Comparison of ENCODE assay signal across 3 cellular contexts in the genomic region with DNA sequence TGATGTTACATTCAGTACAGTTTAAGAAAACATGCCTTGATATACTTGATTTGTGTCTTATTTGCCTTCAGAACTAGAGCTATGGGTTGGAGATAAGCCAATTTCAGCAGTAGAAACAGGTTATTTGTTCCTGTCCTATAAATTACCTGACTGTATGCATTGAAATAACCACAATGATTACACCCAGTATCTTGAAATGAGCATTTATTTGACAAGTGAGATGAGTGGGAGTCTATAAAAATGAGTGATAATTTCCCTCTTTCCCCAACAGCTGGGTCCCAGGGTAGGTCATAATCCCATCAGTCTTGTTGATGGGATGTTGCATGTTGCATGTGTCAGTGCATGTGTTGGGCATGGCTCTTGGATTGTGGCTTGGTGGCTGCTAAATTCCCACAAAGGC.
A peak's percentile ranks its signal among the peaks of the same experiment; 100 is the strongest.
TF ChIP-seq lines count a peak whose summit lies in the region.

No MANE protein-coding gene starts in this region.

TF ChIP-seq in liver, 16 proteins besides CTCF, POLR2A, EP300 and RAD21:
- TF ChIP-seq FOXA1 (IDR thresholded peaks at IDR 0.05) = no peak
- TF ChIP-seq FOXA2 (IDR thresholded peaks at IDR 0.05) = no peak
- no peak for TF ChIP-seq HNF4A (conservative IDR thresholded peaks at IDR 0.05)

TF ChIP-seq in HepG2, 621 proteins besides CTCF, POLR2A, EP300 and RAD21:
- TF ChIP-seq MTA3 (CRISPR knock-in tag; IDR thresholded peaks at IDR 0.05) (no peak), AHR (CRISPR knock-in tag; IDR thresholded peaks at IDR 0.05) (no peak), FOXK2 (IDR thresholded peaks at IDR 0.05) (no peak), ZNF83 (CRISPR knock-in tag; IDR thresholded peaks at IDR 0.05; ENCODE audit: borderline replicate concordance) (no peak), ZNF629 (CRISPR knock-in tag; conservative IDR thresholded peaks at IDR 0.05) (no peak), MTF1 (CRISPR knock-in tag; IDR thresholded peaks at IDR 0.05) (no peak), ZFP41 (CRISPR knock-in tag; IDR thresholded peaks at IDR 0.05; ENCODE audit: borderline replicate concordance) (no peak), ZNF672 (CRISPR knock-in tag; IDR thresholded peaks at IDR 0.05) (no peak), SRSF1 (optimal IDR thresholded peaks at IDR 0.05; ENCODE audit: low read depth, low read length) (no peak), ZNF121 (CRISPR knock-in tag; IDR thresholded peaks at IDR 0.05) (no peak), ZNF510 (CRISPR knock-in tag; IDR thresholded peaks at IDR 0.05; ENCODE audit: low read depth) (no peak), FLYWCH1 (CRISPR knock-in tag; IDR thresholded peaks at IDR 0.05) (no peak), GATAD1 (CRISPR knock-in tag; IDR thresholded peaks at IDR 0.05) (no peak)
- TF ChIP-seq, protein P1, sequence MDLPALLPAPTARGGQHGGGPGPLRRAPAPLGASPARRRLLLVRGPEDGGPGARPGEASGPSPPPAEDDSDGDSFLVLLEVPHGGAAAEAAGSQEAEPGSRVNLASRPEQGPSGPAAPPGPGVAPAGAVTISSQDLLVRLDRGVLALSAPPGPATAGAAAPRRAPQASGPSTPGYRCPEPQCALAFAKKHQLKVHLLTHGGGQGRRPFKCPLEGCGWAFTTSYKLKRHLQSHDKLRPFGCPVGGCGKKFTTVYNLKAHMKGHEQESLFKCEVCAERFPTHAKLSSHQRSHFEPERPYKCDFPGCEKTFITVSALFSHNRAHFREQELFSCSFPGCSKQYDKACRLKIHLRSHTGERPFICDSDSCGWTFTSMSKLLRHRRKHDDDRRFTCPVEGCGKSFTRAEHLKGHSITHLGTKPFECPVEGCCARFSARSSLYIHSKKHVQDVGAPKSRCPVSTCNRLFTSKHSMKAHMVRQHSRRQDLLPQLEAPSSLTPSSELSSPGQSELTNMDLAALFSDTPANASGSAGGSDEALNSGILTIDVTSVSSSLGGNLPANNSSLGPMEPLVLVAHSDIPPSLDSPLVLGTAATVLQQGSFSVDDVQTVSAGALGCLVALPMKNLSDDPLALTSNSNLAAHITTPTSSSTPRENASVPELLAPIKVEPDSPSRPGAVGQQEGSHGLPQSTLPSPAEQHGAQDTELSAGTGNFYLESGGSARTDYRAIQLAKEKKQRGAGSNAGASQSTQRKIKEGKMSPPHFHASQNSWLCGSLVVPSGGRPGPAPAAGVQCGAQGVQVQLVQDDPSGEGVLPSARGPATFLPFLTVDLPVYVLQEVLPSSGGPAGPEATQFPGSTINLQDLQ (CRISPR knock-in tag; IDR thresholded peaks at IDR 0.05) = no peak
- TF ChIP-seq, protein P2, sequence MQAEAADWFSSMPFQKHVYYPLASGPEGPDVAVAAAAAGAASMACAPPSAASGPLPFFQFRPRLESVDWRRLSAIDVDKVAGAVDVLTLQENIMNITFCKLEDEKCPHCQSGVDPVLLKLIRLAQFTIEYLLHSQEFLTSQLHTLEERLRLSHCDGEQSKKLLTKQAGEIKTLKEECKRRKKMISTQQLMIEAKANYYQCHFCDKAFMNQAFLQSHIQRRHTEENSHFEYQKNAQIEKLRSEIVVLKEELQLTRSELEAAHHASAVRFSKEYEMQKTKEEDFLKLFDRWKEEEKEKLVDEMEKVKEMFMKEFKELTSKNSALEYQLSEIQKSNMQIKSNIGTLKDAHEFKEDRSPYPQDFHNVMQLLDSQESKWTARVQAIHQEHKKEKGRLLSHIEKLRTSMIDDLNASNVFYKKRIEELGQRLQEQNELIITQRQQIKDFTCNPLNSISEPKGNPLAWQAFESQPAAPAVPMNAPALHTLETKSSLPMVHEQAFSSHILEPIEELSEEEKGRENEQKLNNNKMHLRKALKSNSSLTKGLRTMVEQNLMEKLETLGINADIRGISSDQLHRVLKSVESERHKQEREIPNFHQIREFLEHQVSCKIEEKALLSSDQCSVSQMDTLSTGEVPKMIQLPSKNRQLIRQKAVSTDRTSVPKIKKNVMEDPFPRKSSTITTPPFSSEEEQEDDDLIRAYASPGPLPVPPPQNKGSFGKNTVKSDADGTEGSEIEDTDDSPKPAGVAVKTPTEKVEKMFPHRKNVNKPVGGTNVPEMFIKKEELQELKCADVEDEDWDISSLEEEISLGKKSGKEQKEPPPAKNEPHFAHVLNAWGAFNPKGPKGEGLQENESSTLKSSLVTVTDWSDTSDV (CRISPR knock-in tag; IDR thresholded peaks at IDR 0.05) = no peak
- TF ChIP-seq, protein P3, sequence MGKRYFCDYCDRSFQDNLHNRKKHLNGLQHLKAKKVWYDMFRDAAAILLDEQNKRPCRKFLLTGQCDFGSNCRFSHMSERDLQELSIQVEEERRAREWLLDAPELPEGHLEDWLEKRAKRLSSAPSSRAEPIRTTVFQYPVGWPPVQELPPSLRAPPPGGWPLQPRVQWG (CRISPR knock-in tag; IDR thresholded peaks at IDR 0.05; ENCODE audit: borderline replicate concordance, low read depth) = no peak
- TF ChIP-seq, protein P4, sequence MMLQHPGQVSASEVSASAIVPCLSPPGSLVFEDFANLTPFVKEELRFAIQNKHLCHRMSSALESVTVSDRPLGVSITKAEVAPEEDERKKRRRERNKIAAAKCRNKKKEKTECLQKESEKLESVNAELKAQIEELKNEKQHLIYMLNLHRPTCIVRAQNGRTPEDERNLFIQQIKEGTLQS (CRISPR knock-in tag; IDR thresholded peaks at IDR 0.05) = no peak
- TF ChIP-seq, protein P5, sequence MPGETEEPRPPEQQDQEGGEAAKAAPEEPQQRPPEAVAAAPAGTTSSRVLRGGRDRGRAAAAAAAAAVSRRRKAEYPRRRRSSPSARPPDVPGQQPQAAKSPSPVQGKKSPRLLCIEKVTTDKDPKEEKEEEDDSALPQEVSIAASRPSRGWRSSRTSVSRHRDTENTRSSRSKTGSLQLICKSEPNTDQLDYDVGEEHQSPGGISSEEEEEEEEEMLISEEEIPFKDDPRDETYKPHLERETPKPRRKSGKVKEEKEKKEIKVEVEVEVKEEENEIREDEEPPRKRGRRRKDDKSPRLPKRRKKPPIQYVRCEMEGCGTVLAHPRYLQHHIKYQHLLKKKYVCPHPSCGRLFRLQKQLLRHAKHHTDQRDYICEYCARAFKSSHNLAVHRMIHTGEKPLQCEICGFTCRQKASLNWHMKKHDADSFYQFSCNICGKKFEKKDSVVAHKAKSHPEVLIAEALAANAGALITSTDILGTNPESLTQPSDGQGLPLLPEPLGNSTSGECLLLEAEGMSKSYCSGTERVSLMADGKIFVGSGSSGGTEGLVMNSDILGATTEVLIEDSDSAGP (CRISPR knock-in tag; IDR thresholded peaks at IDR 0.05; ENCODE audit: borderline replicate concordance) = no peak

TF ChIP-seq in HEK293T, 16 proteins besides CTCF, POLR2A, EP300 and RAD21:
- TF ChIP-seq ZNF384 (IDR thresholded peaks at IDR 0.05) = no peak
- TF ChIP-seq, protein P6, sequence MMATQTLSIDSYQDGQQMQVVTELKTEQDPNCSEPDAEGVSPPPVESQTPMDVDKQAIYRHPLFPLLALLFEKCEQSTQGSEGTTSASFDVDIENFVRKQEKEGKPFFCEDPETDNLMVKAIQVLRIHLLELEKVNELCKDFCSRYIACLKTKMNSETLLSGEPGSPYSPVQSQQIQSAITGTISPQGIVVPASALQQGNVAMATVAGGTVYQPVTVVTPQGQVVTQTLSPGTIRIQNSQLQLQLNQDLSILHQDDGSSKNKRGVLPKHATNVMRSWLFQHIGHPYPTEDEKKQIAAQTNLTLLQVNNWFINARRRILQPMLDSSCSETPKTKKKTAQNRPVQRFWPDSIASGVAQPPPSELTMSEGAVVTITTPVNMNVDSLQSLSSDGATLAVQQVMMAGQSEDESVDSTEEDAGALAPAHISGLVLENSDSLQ (IDR thresholded peaks at IDR 0.05) = peak; percentile 63
